21 cellular contexts compared by ENCODE assay signal in the genomic region with DNA sequence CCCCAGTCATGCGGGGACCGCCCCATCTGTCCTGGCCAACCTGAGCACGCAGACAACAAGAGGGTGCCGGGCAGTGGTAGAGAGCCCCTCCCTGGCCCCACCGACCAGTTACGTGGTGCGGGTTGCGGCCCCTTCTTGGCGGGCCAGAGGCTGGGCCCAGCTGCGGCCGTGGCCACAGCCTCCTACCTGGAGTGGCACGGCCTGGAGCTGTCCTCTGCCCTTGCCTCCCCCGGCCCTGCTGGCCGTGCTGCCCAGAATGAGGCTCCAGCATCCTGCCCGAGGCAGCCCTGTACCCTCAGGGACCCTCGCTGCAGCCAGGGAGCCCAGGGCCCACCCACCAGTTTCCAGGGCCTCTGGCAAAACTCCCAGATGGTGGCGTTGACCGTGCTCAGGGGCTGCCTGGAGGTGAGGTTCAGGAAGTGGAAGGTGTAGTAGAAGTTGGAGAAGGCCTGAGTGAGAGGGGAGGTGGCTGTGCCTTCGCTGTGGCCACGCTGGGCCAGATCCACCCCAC. TPM values are rescaled to one million over a fixed set of nuclear protein-coding genes. Genes with fewer than 3 reads are reported as not detected.
DNase-seq lines count a peak whose midpoint lies in the region; ATAC-seq, FAIRE-seq and TF ChIP-seq lines count a peak whose summit lies in the region.
"Had no signal": no experiment of that assay in that cellular context is flagged by ENCODE, and none has a peak within 500 bp of the region (broad histone marks: within the 10 kb centered on the region; RNA-seq: fewer than 3 reads in every experiment).

No MANE protein-coding gene starts in this region.

- FAIRE-seq in kidney (lab: Jason Lieb, UNC) = no peak
- FAIRE-seq: islet of Langerhans had no signal

- H3K27ac Mint-ChIP-seq in CD8-positive, alpha-beta memory T cell = no peak overlapping the region
- H3K27ac Mint-ChIP-seq: activated B cell treated with CpG ODN at 0.5 μM for 24 hours; activated T-helper 2 cell treated with anti-CD3 and anti-CD28 coated beads, Interferon-gamma antibody, Interleukin-2, Interleukin-4, amounts not matched to agents 10 μg/mL and 5 μg/mL and 100 μg/mL, durations not matched to agents 14 hours and 24 hours and 36 hours; endodermal cell; H9; mesothelial cell of epicardium; T-helper 2 cell treated with Interferon-gamma antibody and Interleukin-4, amounts not matched to agents 5 μg/mL and 100 μg/mL, for 36 hours had no signal

- peak overlapping the region in 1 of 2 donors; percentile 51 for H3K9ac ChIP-seq in kidney (ENCODE audit: low read length in 2 of 2)

- no peaks in the 10 kb centered on the region for H3K4me1 ChIP-seq in CD8-positive, alpha-beta memory T cell (ENCODE audit: insufficient read depth, low read length)
- peaks cover 0 to 7% of the 10 kb centered on the region in 2 donors for H3K4me1 ChIP-seq in kidney (ENCODE audit: control insufficient read depth in 1 of 2, insufficient read depth in 1 of 2, low read depth in 1 of 2, low read length in 2 of 2)

- H3K4me1 Mint-ChIP-seq in CD8-positive, alpha-beta memory T cell = peaks cover 0 to 6% (median 0%) of the 10 kb centered on the region in 3 donors
- H3K4me1 Mint-ChIP-seq: endodermal cell, H9, mesothelial cell of epicardium had no signal

- no peak for ATAC-seq in sciatic nerve

- no peaks in the 10 kb centered on the region for H3K9me3 ChIP-seq in CD8-positive, alpha-beta memory T cell (ENCODE audit: low read length)
- no peaks in the 10 kb centered on the region for H3K9me3 ChIP-seq in kidney (ENCODE audit: control insufficient read depth in 1 of 2, low read length in 2 of 2)

- no peaks in the 10 kb centered on the region for H3K36me3 ChIP-seq in CD8-positive, alpha-beta memory T cell (ENCODE audit: insufficient read depth, low read length)
- H3K36me3 ChIP-seq in kidney (ENCODE audit: control insufficient read depth in 1 of 2, insufficient read depth in 2 of 2, low read length in 2 of 2) = no peaks in the 10 kb centered on the region

- intact Hi-C loops in kidney (cut with DNase I) (no loop called here), sciatic nerve (cut with DNase I) (no loop called here)

- peak in 1 of 5 donors; percentile 34 for DNase-seq in CD8-positive, alpha-beta memory T cell
- DNase-seq in RWPE1 (ENCODE audit: low spot score) (no peak), kidney (peak; percentile 80), sciatic nerve (ENCODE audit: low spot score) (peak; percentile 48), NCI-H526 treated with DMSO at 0.1 percent for 48 hours (lab: John Stamatoyannopoulos, UW) (no peak), GM19238 (ENCODE audit: insufficient read length, low spot score) (no peak)
- no peak for DNase-seq in activated CD8-positive, alpha-beta memory T cell treated with anti-CD3 and anti-CD28 coated beads, Interleukin-2, amount 50 U/mL, for 48 hours
- DNase-seq: activated B cell treated with CpG ODN at 0.5 μM for 24 hours, amygdala, C1 segment of cervical spinal cord, cerebellar nuclear complex, endodermal cell, H9, NCI-H345, SIG-M5 had no signal

- H3K4me3 ChIP-seq in CD8-positive, alpha-beta memory T cell (ENCODE audit: low read length) = no peak overlapping the region
- H3K4me3 ChIP-seq in kidney (ENCODE audit: low read length in 2 of 2) = no peak overlapping the region
- H3K4me3 ChIP-seq: smooth muscle cell had no signal

- POLR2A ChIA-PET in CD8-positive, alpha-beta memory T cell (lab: Charles Lee) = no interaction called here
- POLR2A ChIA-PET in RWPE1 (lab: Yijun Ruan, JAX; ENCODE audit: low non-redundant PET) = no interaction called here

- no peaks in the 10 kb centered on the region for H3K27me3 ChIP-seq in CD8-positive, alpha-beta memory T cell (ENCODE audit: insufficient read depth, low read length, poor library complexity, severe bottlenecking)

- TF ChIP-seq CTCF in RWPE1 (conservative IDR thresholded peaks at IDR 0.05; ENCODE audit: low read depth) (no peak), kidney (IDR thresholded peaks at IDR 0.05; ENCODE audit: borderline replicate concordance, extremely low read depth, insufficient read depth) (no peak)

- H3K27ac ChIP-seq in CD8-positive, alpha-beta memory T cell (ENCODE audit: low read depth, low read length) = peak overlapping the region; percentile 54
- H3K27ac ChIP-seq in RWPE1 (peak overlapping the region; percentile 84), kidney (ENCODE audit: low read depth in 2 of 2, low read length in 2 of 2) (peak overlapping the region; percentile 61 to 71)

- no peak overlapping the region for H3K4me3 Mint-ChIP-seq in CD8-positive, alpha-beta memory T cell
- H3K4me3 Mint-ChIP-seq: activated B cell treated with CpG ODN at 0.5 μM for 24 hours; endodermal cell; H9; mesothelial cell of epicardium; T-helper 2 cell treated with Interferon-gamma antibody and Interleukin-4, amounts not matched to agents 5 μg/mL and 100 μg/mL, for 36 hours had no signal

- H3K9me3 Mint-ChIP-seq in CD8-positive, alpha-beta memory T cell = no peaks in the 10 kb centered on the region
- H3K9me3 Mint-ChIP-seq: activated B cell treated with CpG ODN at 0.5 μM for 24 hours; activated T-helper 2 cell treated with anti-CD3 and anti-CD28 coated beads, Interferon-gamma antibody, Interleukin-2, Interleukin-4, amounts not matched to agents 10 μg/mL and 5 μg/mL and 100 μg/mL, durations not matched to agents 14 hours and 24 hours and 36 hours; endodermal cell; H9; mesothelial cell of epicardium; T-helper 2 cell treated with Interferon-gamma antibody and Interleukin-4, amounts not matched to agents 5 μg/mL and 100 μg/mL, for 36 hours had no signal

- H3K36me3 Mint-ChIP-seq in CD8-positive, alpha-beta memory T cell = no peaks in the 10 kb centered on the region
- H3K36me3 Mint-ChIP-seq: mesothelial cell of epicardium had no signal

- CTCF ChIA-PET in CD8-positive, alpha-beta memory T cell (lab: Charles Lee) = interaction anchor here (1.2 kb wide), 1 partner anchor 9 kb away, joined by 5 read pairs; no protein-coding TSS in a partner anchor
- CTCF ChIA-PET in RWPE1 (lab: Yijun Ruan, JAX) = interaction anchor here (0.6 kb wide), 2 partner anchors 10 to 174 kb away, joined by 4 read pairs; no protein-coding TSS in a partner anchor

- H3K27me3 Mint-ChIP-seq in CD8-positive, alpha-beta memory T cell = peaks cover 4% of the 10 kb centered on the region in 2 donors

RNA-seq across cellular contexts. Expression of a gene that starts 5.7 kb away (rescaled TPM):
- not detected for total RNA-seq in CD8-positive, alpha-beta memory T cell
- polyA plus RNA-seq in CD8-positive, alpha-beta memory T cell = not detected
- total RNA-seq in kidney (5.2 TPM), sciatic nerve (not detected)
- 5.0 TPM for polyA plus RNA-seq in kidney (ENCODE audit: insufficient read depth, low read depth, low replicate concordance)
- total RNA-seq: activated B cell treated with CpG ODN at 0.5 μM for 24 hours; activated T-helper 2 cell treated with anti-CD3 and anti-CD28 coated beads, Interferon-gamma antibody, Interleukin-2, Interleukin-4, amounts not matched to agents 10 μg/mL and 5 μg/mL and 100 μg/mL, durations not matched to agents 14 hours and 24 hours and 36 hours; smooth muscle cell; temporal lobe had no signal
- polyA plus RNA-seq: smooth muscle cell had no signal

RNA-seq across cellular contexts. Expression of a gene that starts 12.2 kb away (rescaled TPM):
- total RNA-seq in CD8-positive, alpha-beta memory T cell = under 1 TPM; 0.66 to 0.74 TPM
- polyA plus RNA-seq in CD8-positive, alpha-beta memory T cell = 1.3 TPM
- total RNA-seq in kidney = 21.8 TPM
- polyA plus RNA-seq in kidney (ENCODE audit: insufficient read depth, low read depth, low replicate concordance) = 19.1 TPM
- total RNA-seq in sciatic nerve = 7.4 TPM

RNA-seq across cellular contexts. Expression of a gene that starts 12.5 kb away (rescaled TPM):
- total RNA-seq in CD8-positive, alpha-beta memory T cell = 1 to 10 TPM; 4.8 to 6.6 TPM
- 6.7 TPM for polyA plus RNA-seq in CD8-positive, alpha-beta memory T cell
- 44.5 TPM for total RNA-seq in kidney
- polyA plus RNA-seq in kidney (ENCODE audit: insufficient read depth, low read depth, low replicate concordance) = 18.9 TPM
- 48.1 TPM for total RNA-seq in sciatic nerve

RNA-seq across cellular contexts. Expression of a gene that starts 23.7 kb away (rescaled TPM):
- total RNA-seq in CD8-positive, alpha-beta memory T cell = 10 to 100 TPM; 40.9 to 42.8 TPM
- polyA plus RNA-seq in CD8-positive, alpha-beta memory T cell = 15.4 TPM
- total RNA-seq in kidney = 49.5 TPM
- polyA plus RNA-seq in kidney (ENCODE audit: insufficient read depth, low read depth, low replicate concordance) = 32.7 TPM
- 50.4 TPM for total RNA-seq in sciatic nerve

Comparison
In these comparisons a context has a peak if more than half of its experiments do, and no peak if none do; other contexts are left out.
1. DNase-seq: peak in kidney (single experiment) and sciatic nerve (single experiment); none in RWPE1 (single experiment), NCI-H526 treated with DMSO at 0.1 percent for 48 hours (single experiment), GM19238 (single experiment) and activated CD8-positive, alpha-beta memory T cell treated with anti-CD3 and anti-CD28 coated beads, Interleukin-2, amount 50 U/mL, for 48 hours (single experiment).
2. Peak in every context shown above with its lines, with median percentiles within 50 percentile points of each other: H3K27ac ChIP-seq.